In the genomic region with DNA sequence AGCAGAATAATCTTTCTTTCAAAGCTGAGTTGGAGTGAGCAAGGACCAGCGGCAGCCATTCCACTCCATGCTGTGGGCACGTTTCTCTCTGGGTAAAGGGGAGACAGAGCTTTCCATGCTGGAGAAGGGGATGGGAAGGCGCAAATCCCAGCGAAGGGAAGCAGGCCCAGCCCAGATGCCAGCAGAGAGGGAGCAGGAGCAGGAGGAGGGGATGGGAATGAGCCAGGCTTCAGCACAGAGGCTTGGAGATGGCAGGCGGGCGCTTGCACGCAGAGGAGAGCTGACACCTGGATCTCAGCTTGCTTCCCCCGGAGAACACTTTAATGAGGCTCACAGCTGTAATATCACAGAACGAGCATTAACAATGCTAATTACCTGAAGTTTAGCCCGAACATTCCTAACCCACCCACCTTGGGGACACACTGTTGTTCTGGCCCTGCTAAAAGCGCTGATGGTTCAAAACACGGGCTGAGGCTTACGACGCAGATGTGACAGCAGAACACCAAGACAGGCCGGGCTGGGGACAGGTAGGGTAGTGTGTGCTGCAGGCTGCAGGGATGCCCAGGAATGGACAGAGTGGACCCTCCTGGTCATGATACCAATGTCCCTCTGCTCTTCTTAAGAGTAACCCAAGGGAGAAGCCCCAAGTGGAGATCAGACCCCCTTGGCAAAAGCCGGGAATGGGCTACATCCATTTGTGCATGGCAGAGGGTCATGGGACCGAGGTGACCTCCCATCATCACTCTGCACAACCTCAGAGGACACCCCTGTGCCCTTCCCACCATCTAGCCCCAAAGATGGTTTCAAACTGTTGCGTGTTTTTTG, we compare ENCODE assay signal across 16 cellular contexts.
A peak's percentile ranks its signal among the peaks of the same experiment; 100 is the strongest.
DNase-seq lines count a peak whose midpoint lies in the region; ATAC-seq and TF ChIP-seq lines count a peak whose summit lies in the region.
"Had no signal": no experiment of that assay in that cellular context is flagged by ENCODE, and none has a peak within 500 bp of the region (broad histone marks: within the 10 kb centered on the region; RNA-seq: fewer than 3 reads in every experiment).

No MANE protein-coding gene starts in this region.

- TF ChIP-seq POLR2A in IMR-90 (IDR thresholded peaks at IDR 0.05; ENCODE audit: low read depth, low read length) = no peak

- CTCF ChIA-PET in IMR-90 (lab: Yijun Ruan, JAX) = no interaction called here
- CTCF ChIA-PET in activated CD4-positive, alpha-beta memory T cell treated with anti-CD3 and anti-CD28 coated beads for 36 hours (lab: Charles Lee) = no interaction called here
- CTCF ChIA-PET in activated naive CD4-positive, alpha-beta T cell treated with anti-CD3 and anti-CD28 coated beads, Interleukin-2, amount 10 ng/mL, durations not matched to agents 7 days and 5 days (lab: Charles Lee) = no interaction called here

- H4K8ac ChIP-seq in IMR-90 (ENCODE audit: low read depth in 2 of 2, low read length in 2 of 2) = no peak overlapping the region

- H3K4ac ChIP-seq in IMR-90 (ENCODE audit: low read depth, low read length) = peak overlapping the region; percentile 100

- H3K18ac ChIP-seq in IMR-90 (ENCODE audit: low read depth, low read length) = no peak overlapping the region

- intact Hi-C loops in IMR-90 (cut with micrococcal nuclease) = loop anchor here (5.0 kb wide), 2 partner anchors 83 to 287 kb away; partner anchors contain the start of gene DPF3
- intact Hi-C loops in activated CD4-positive, alpha-beta memory T cell treated with anti-CD3 and anti-CD28 coated beads for 36 hours (cut with micrococcal nuclease) = no loop called here

- no peaks in the 10 kb centered on the region for H3K36me3 Mint-ChIP-seq in activated CD4-positive, alpha-beta memory T cell treated with anti-CD3 and anti-CD28 coated beads for 36 hours
- no peaks in the 10 kb centered on the region for H3K36me3 Mint-ChIP-seq in activated naive CD4-positive, alpha-beta T cell treated with anti-CD3 and anti-CD28 coated beads, Interleukin-2, amount 10 ng/mL, durations not matched to agents 7 days and 5 days
- H3K36me3 Mint-ChIP-seq: CD8-positive, alpha-beta memory T cell; IgD-negative memory B cell had no signal

- no peaks in the 10 kb centered on the region for H4K20me1 ChIP-seq in IMR-90 (ENCODE audit: insufficient read depth, low read length)

- DNase-seq in IMR-90 = no peak
- peak; percentile 2 for DNase-seq in activated CD4-positive, alpha-beta memory T cell treated with anti-CD3 and anti-CD28 coated beads for 36 hours
- peak; percentile 34 for DNase-seq in islet precursor cell
- DNase-seq in stimulated activated CD8-positive, alpha-beta memory T cell treated with anti-CD3 and anti-CD28 coated beads, Interleukin-4, amount 100 ng/mL, for 48 hours = peak; percentile 7
- DNase-seq in activated naive CD4-positive, alpha-beta T cell treated with anti-CD3 and anti-CD28 coated beads, Interleukin-2, amount 10 ng/mL, durations not matched to agents 7 days and 5 days = no peak
- DNase-seq in NAMALWA (ENCODE audit: low spot score) = no peak
- DNase-seq: CD8-positive, alpha-beta memory T cell; GOT3; NCI-H1417; NCI-H2029; NCI-H526; RPMI8226; SJCRH30 had no signal

- no peak overlapping the region for H3K27ac Mint-ChIP-seq in activated CD4-positive, alpha-beta memory T cell treated with anti-CD3 and anti-CD28 coated beads for 36 hours
- no peak overlapping the region for H3K27ac Mint-ChIP-seq in activated naive CD4-positive, alpha-beta T cell treated with anti-CD3 and anti-CD28 coated beads, Interleukin-2, amount 10 ng/mL, durations not matched to agents 7 days and 5 days
- H3K27ac Mint-ChIP-seq: B cell; CD8-positive, alpha-beta memory T cell; IgD-negative memory B cell had no signal

- no peak overlapping the region for H3K9ac ChIP-seq in IMR-90 (ENCODE audit: low read depth, low read length)

- peaks cover 0 to 27% of the 10 kb centered on the region in 2 experiments; a peak in 2 of 4 replicates for H3K79me1 ChIP-seq in IMR-90 (ENCODE audit: low read depth in 1 of 2, low read length in 2 of 2)

- TF ChIP-seq RAD21 in IMR-90 (IDR thresholded peaks at IDR 0.05; ENCODE audit: low read length) = no peak

- no peaks in the 10 kb centered on the region for H3K36me3 ChIP-seq in IMR-90 (ENCODE audit: control insufficient read depth, insufficient read depth, low read length)
- H3K36me3 ChIP-seq: SJCRH30 had no signal

- no peaks in the 10 kb centered on the region for H3K9me3 ChIP-seq in IMR-90 (ENCODE audit: control insufficient read depth, insufficient read depth, low read length)
- H3K9me3 ChIP-seq: SJCRH30 had no signal

- dilution Hi-C loops in IMR-90 (cut with HindIII; ENCODE audit: low sequenced_read_pairs, unreplicated experiment) = no loop called here

- no TSS peak for BruUV-seq in IMR-90 (replicated peaks; lab: Mats Ljungman, UMichigan)

- peak overlapping the region; percentile 31 for H4K91ac ChIP-seq in IMR-90 (ENCODE audit: insufficient read depth, low read depth, low read length)

- H3K27ac ChIP-seq in IMR-90 (ENCODE audit: insufficient read depth, low read length) = no peak overlapping the region
- H3K27ac ChIP-seq: SJCRH30 had no signal

- no peak overlapping the region for H3K4me3 ChIP-seq in IMR-90 (ENCODE audit: insufficient read depth, low read depth, low read length)
- H3K4me3 ChIP-seq: SJCRH30 had no signal

- H3K27me3 Mint-ChIP-seq in activated CD4-positive, alpha-beta memory T cell treated with anti-CD3 and anti-CD28 coated beads for 36 hours = no peaks in the 10 kb centered on the region
- H3K27me3 Mint-ChIP-seq in activated naive CD4-positive, alpha-beta T cell treated with anti-CD3 and anti-CD28 coated beads, Interleukin-2, amount 10 ng/mL, durations not matched to agents 7 days and 5 days = peaks cover 81% of the 10 kb centered on the region

- no peak overlapping the region for H2AFZ ChIP-seq in IMR-90 (replicated peaks; ENCODE audit: low read length, poor library complexity)

- H3K4me1 ChIP-seq in IMR-90 (ENCODE audit: control insufficient read depth, insufficient read depth, low read length) = peaks cover 27% of the 10 kb centered on the region
- H3K4me1 ChIP-seq: SJCRH30 had no signal

- peaks cover 24% of the 10 kb centered on the region for H3K9me1 ChIP-seq in IMR-90 (ENCODE audit: insufficient read depth, low read length)

- in situ Hi-C loops in IMR-90 (cut with MboI; ENCODE audit: low sequenced_read_pairs) = loop anchor here (10.0 kb wide), 1 partner anchor 81 kb away; no protein-coding TSS in a partner anchor

- ATAC-seq in IMR-90 (ENCODE audit: low read depth) (no peak), HG03442 (IDR thresholded peaks at IDR 0.05; ENCODE audit: unreplicated experiment) (no peak)

- H3K4me1 Mint-ChIP-seq in activated CD4-positive, alpha-beta memory T cell treated with anti-CD3 and anti-CD28 coated beads for 36 hours (ENCODE audit: low read depth) = no peaks in the 10 kb centered on the region
- peaks cover 4% of the 10 kb centered on the region for H3K4me1 Mint-ChIP-seq in activated naive CD4-positive, alpha-beta T cell treated with anti-CD3 and anti-CD28 coated beads, Interleukin-2, amount 10 ng/mL, durations not matched to agents 7 days and 5 days

- no peaks in the 10 kb centered on the region for H3K9me3 Mint-ChIP-seq in activated CD4-positive, alpha-beta memory T cell treated with anti-CD3 and anti-CD28 coated beads for 36 hours
- no peaks in the 10 kb centered on the region for H3K9me3 Mint-ChIP-seq in activated naive CD4-positive, alpha-beta T cell treated with anti-CD3 and anti-CD28 coated beads, Interleukin-2, amount 10 ng/mL, durations not matched to agents 7 days and 5 days
- H3K9me3 Mint-ChIP-seq: CD8-positive, alpha-beta memory T cell; IgD-negative memory B cell had no signal

- no peak overlapping the region for H3K4me2 ChIP-seq in IMR-90 (ENCODE audit: low read depth, low read length)

- H2BK120ac ChIP-seq in IMR-90 (ENCODE audit: low read depth, low read length) = peak overlapping the region; percentile 100

- no peak overlapping the region for H3K14ac ChIP-seq in IMR-90 (replicated peaks; ENCODE audit: low read depth, low read length)

- TF ChIP-seq CTCF in IMR-90 (conservative IDR thresholded peaks at IDR 0.05; ENCODE audit: low read depth, low read length) = no peak

- POLR2A ChIA-PET in IMR-90 (lab: Charles Lee; ENCODE audit: unreplicated experiment) = no interaction called here
- POLR2A ChIA-PET in activated CD4-positive, alpha-beta memory T cell treated with anti-CD3 and anti-CD28 coated beads for 36 hours (lab: Charles Lee) = no interaction called here

- H2AK5ac ChIP-seq in IMR-90 (ENCODE audit: low read depth, low read length) = peak overlapping the region; percentile 63; the same call in 1 of the 2 replicates

- H3K27me3 ChIP-seq in IMR-90 (ENCODE audit: control insufficient read depth, insufficient read depth, low read length) = no peaks in the 10 kb centered on the region

- H3K56ac ChIP-seq in IMR-90 (ENCODE audit: extremely low read depth, insufficient read depth, low read length) = no peak overlapping the region

- peak overlapping the region; percentile 99; the same call in 2 of the 3 replicates for H2BK15ac ChIP-seq in IMR-90 (ENCODE audit: low read depth, low read length)

- no peak overlapping the region for H3K4me3 Mint-ChIP-seq in activated CD4-positive, alpha-beta memory T cell treated with anti-CD3 and anti-CD28 coated beads for 36 hours
- no peak overlapping the region for H3K4me3 Mint-ChIP-seq in activated naive CD4-positive, alpha-beta T cell treated with anti-CD3 and anti-CD28 coated beads, Interleukin-2, amount 10 ng/mL, durations not matched to agents 7 days and 5 days
- H3K4me3 Mint-ChIP-seq: B cell; CD8-positive, alpha-beta memory T cell; IgD-negative memory B cell had no signal

- no peak overlapping the region for H3K23ac ChIP-seq in IMR-90 (ENCODE audit: low read depth, low read length)

- no peak overlapping the region for H4K5ac ChIP-seq in IMR-90 (ENCODE audit: low read depth, low read length)

- H2AK9ac ChIP-seq in IMR-90 (replicated peaks; ENCODE audit: low read depth, low read length, poor library complexity) = peak overlapping the region; percentile 47

- H2BK20ac ChIP-seq in IMR-90 (ENCODE audit: low read depth, low read length) = peak overlapping the region; percentile 100; the same call in 1 of the 2 replicates

- 100% methylated on average over 1 of the region's 18 CpGs; no CpG with 5 or more reads in 1 of the 2 experiments for WGBS in IMR-90 (ENCODE audit: extremely low coverage in 2 of 2, insufficient read length in 1 of 2), 2 experiments

- peak overlapping the region; percentile 4 for H2BK5ac ChIP-seq in IMR-90 (ENCODE audit: low read depth, low read length, poor library complexity, severe bottlenecking)

TF ChIP-seq in IMR-90, 13 proteins besides CTCF, POLR2A, EP300 and RAD21 (continues in another document):
- TF ChIP-seq MAFK (IDR thresholded peaks at IDR 0.05; ENCODE audit: low read depth, low read length) = no peak
- no peak for TF ChIP-seq SMC3 (IDR thresholded peaks at IDR 0.05; ENCODE audit: low read depth, low read length)
- no peak for TF ChIP-seq RCOR1 (IDR thresholded peaks at IDR 0.05; ENCODE audit: insufficient replicate concordance, low read length)
- TF ChIP-seq CHD1 (IDR thresholded peaks at IDR 0.05; ENCODE audit: low read depth, low read length) = no peak
- TF ChIP-seq FOS (IDR thresholded peaks at IDR 0.05; ENCODE audit: low read depth, low read length) = no peak

Comparison
In these comparisons a context has a peak if more than half of its experiments do, and no peak if none do; other contexts are left out.
1. DNase-seq: peak in activated CD4-positive, alpha-beta memory T cell treated with anti-CD3 and anti-CD28 coated beads for 36 hours (single experiment), islet precursor cell (single experiment) and stimulated activated CD8-positive, alpha-beta memory T cell treated with anti-CD3 and anti-CD28 coated beads, Interleukin-4, amount 100 ng/mL, for 48 hours (single experiment); none in IMR-90 (single experiment), activated naive CD4-positive, alpha-beta T cell treated with anti-CD3 and anti-CD28 coated beads, Interleukin-2, amount 10 ng/mL, durations not matched to agents 7 days and 5 days (single experiment) and NAMALWA (single experiment).